ENCODE assay signal across 14 cellular contexts in genomic region chr1:212255705-212256307, GRCh38. TPM values are rescaled to one million over a fixed set of nuclear protein-coding genes. Genes with fewer than 3 reads are reported as not detected.
DNase-seq lines count a peak whose midpoint lies in the region; ATAC-seq, FAIRE-seq and TF ChIP-seq lines count a peak whose summit lies in the region.
"Had no signal": no experiment of that assay in that cellular context is flagged by ENCODE, and none has a peak within 500 bp of the region (broad histone marks: within the 10 kb centered on the region; RNA-seq: fewer than 3 reads in every experiment).

No MANE protein-coding gene starts in this region.

- no peak overlapping the region for H3K4me2 ChIP-seq in A549

- TF ChIP-seq RAD21 in A549 (conservative IDR thresholded peaks at IDR 0.05 in 1 of 2, IDR thresholded peaks at IDR 0.05 in 1 of 2), result no peak

- no peaks in the 10 kb centered on the region for H3K27me3 ChIP-seq in left lung

- POLR2A ChIA-PET in A549 (lab: Yijun Ruan, JAX), result no interaction called here

- CTCF ChIA-PET in A549 (lab: Yijun Ruan, JAX), result interaction anchor here (0.9 to 2.1 kb wide), 4 partner anchors 13 to 185 kb away, joined by 3 to 4 read pairs (median 4); no protein-coding TSS in a partner anchor

- FAIRE-seq in A549 (lab: Jason Lieb, UNC) (no peak), GM19239 (lab: Jason Lieb, UNC) (peak; percentile 33)

- no peaks in the 10 kb centered on the region for H3K36me3 ChIP-seq in left lung

- peaks cover 2% of the 10 kb centered on the region for H3K36me3 Mint-ChIP-seq in T-helper 17 cell (ENCODE audit: low read depth)

- no peak for TF ChIP-seq POLR2A in A549 (IDR thresholded peaks at IDR 0.05; ENCODE audit: low read length)

- peak overlapping the region; percentile 93 for H3K27ac Mint-ChIP-seq in T-helper 17 cell

- ATAC-seq in A549, result peak; percentile 32 to 43; a peak in 4 of 6 replicates
- ATAC-seq in T-helper 17 cell, result peak; percentile 10
- ATAC-seq in left lung, result peak; percentile 44
- no peak for ATAC-seq in GM21723 (IDR thresholded peaks at IDR 0.05; ENCODE audit: unreplicated experiment)
- no peak for ATAC-seq in HG02588 (IDR thresholded peaks at IDR 0.05; ENCODE audit: unreplicated experiment)
- ATAC-seq: left colon had no signal

- H3K4me1 ChIP-seq in A549 (peaks cover 10% of the 10 kb centered on the region), left lung (peaks cover 4 to 44% of the 10 kb centered on the region in 2 donors)

- H3K4me1 Mint-ChIP-seq in T-helper 17 cell, result peaks cover 54% of the 10 kb centered on the region

- no peaks in the 10 kb centered on the region for H3K27me3 Mint-ChIP-seq in T-helper 17 cell

- DNase-seq in A549 (ENCODE audit: low read depth in 1 of 2, low spot score in 1 of 2), result no peak
- DNase-seq in GM19239 (ENCODE audit: insufficient read length, low spot score), result no peak
- no peak for DNase-seq in T-helper 17 cell
- DNase-seq in left lung, result no peak
- no peak for DNase-seq in D341Med (ENCODE audit: low spot score)
- DNase-seq in ureter (ENCODE audit: low spot score), result no peak
- DNase-seq: anterior cingulate cortex, erythroblast, H7, left colon, NCI-H524 had no signal

- H3K9me3 ChIP-seq in A549 (no peaks in the 10 kb centered on the region), T-helper 17 cell (ENCODE audit: control insufficient read depth, low read length, poor library complexity, severe bottlenecking) (no peaks in the 10 kb centered on the region), left lung (no peaks in the 10 kb centered on the region)
- H3K9me3 ChIP-seq: Caco-2 had no signal

- H3K4me3 Mint-ChIP-seq in T-helper 17 cell, result peak overlapping the region; percentile 86

- intact Hi-C loops in left lung (cut with DNase I), result no loop called here

- no peak for TF ChIP-seq EP300 in A549 (IDR thresholded peaks at IDR 0.05)

- no peak for TF ChIP-seq CTCF in A549 (IDR thresholded peaks at IDR 0.05)
- TF ChIP-seq CTCF in left lung (IDR thresholded peaks at IDR 0.05), result no peak

- 78% methylated on average over 9 of the region's 9 CpGs for WGBS in A549 (ENCODE audit: missing lambda C conversion rate)

- H3K27ac ChIP-seq in A549 (peak overlapping the region in 1 of 2 experiments; percentile 20; a peak in 1 of 6 replicates), left lung (peak overlapping the region; percentile 33 to 94)

- H3K4me3 ChIP-seq in A549, result no peak overlapping the region
- no peak overlapping the region for H3K4me3 ChIP-seq in left lung

TF ChIP-seq in A549, 52 proteins besides CTCF, POLR2A, EP300 and RAD21:
- TF ChIP-seq KDM1A (IDR thresholded peaks at IDR 0.05; ENCODE audit: low read depth) (no peak), FOSL2 (IDR thresholded peaks at IDR 0.05) (no peak), FOSL2 (CRISPR knock-in tag; IDR thresholded peaks at IDR 0.05) (no peak), E2F6 (IDR thresholded peaks at IDR 0.05; ENCODE audit: borderline replicate concordance, low read depth) (no peak), RFX5 (IDR thresholded peaks at IDR 0.05) (no peak), REST (IDR thresholded peaks at IDR 0.05) (no peak), ESRRA (IDR thresholded peaks at IDR 0.05; ENCODE audit: borderline replicate concordance, low read length) (no peak), MYC (IDR thresholded peaks at IDR 0.05; ENCODE audit: borderline replicate concordance, low read length) (no peak), BCL3 (IDR thresholded peaks at IDR 0.05) (no peak), HOXB5 (CRISPR knock-in tag; IDR thresholded peaks at IDR 0.05) (no peak), NPAS2 (CRISPR knock-in tag; IDR thresholded peaks at IDR 0.05; ENCODE audit: borderline replicate concordance) (no peak), CHD2 (IDR thresholded peaks at IDR 0.05; ENCODE audit: low read length, partially characterized antibody) (no peak), HES2 (IDR thresholded peaks at IDR 0.05) (no peak), NFE2L2 (conservative IDR thresholded peaks at IDR 0.05; ENCODE audit: low read length) (no peak), KDM5A (IDR thresholded peaks at IDR 0.05) (no peak), HMGXB4 (CRISPR knock-in tag; IDR thresholded peaks at IDR 0.05; ENCODE audit: borderline replicate concordance) (no peak), FOXS1 (CRISPR knock-in tag; IDR thresholded peaks at IDR 0.05) (no peak), PBX3 (IDR thresholded peaks at IDR 0.05) (no peak), SREBF2 (IDR thresholded peaks at IDR 0.05) (no peak), RARB (CRISPR knock-in tag; IDR thresholded peaks at IDR 0.05) (no peak), ZNF302 (CRISPR knock-in tag; IDR thresholded peaks at IDR 0.05) (no peak)

RNA-seq across cellular contexts. Expression of gene PPP2R5A, which starts 29.4 kb away (rescaled TPM):
- polyA plus RNA-seq in A549 (2011; rRNA removed), result 33.6 and 37.6 TPM in 2 replicates
- 9.7 and 12.0 TPM in 2 replicates for polyA plus RNA-seq in A549 (2012; cell fraction: cytosol; rRNA removed)
- 6.1 and 6.4 TPM in 2 replicates for polyA plus RNA-seq in A549 (2012; cell fraction: nucleus; rRNA removed)
- polyA plus RNA-seq in A549 (2017; fragmentation: RNase III; extraction: RNeasy Plus Mini Kit Qiagen cat#74134 plus additional on column Dnase treatment), result 14.8 to 15.1 TPM (median 14.9 TPM) in 3 replicates
- 6.8 and 7.9 TPM in 2 replicates for polyA minus RNA-seq in A549 (2011; rRNA and poly(A)+ RNA removed)
- 10 to 100 TPM; 52.1 to 52.4 TPM for total RNA-seq in T-helper 17 cell
- total RNA-seq in left lung, result 10 to 100 TPM; 61.1 to 71.9 TPM
- 38.1 TPM for total RNA-seq in ureter

Comparison
In these comparisons a context has a peak if more than half of its experiments do, and no peak if none do; other contexts are left out.
1. ATAC-seq: peak in A549 (2 of 2), T-helper 17 cell (single experiment) and left lung (single experiment); none in GM21723 (single experiment) and HG02588 (single experiment).